ENCODE assay signal across 1 cellular context in the genomic region with DNA sequence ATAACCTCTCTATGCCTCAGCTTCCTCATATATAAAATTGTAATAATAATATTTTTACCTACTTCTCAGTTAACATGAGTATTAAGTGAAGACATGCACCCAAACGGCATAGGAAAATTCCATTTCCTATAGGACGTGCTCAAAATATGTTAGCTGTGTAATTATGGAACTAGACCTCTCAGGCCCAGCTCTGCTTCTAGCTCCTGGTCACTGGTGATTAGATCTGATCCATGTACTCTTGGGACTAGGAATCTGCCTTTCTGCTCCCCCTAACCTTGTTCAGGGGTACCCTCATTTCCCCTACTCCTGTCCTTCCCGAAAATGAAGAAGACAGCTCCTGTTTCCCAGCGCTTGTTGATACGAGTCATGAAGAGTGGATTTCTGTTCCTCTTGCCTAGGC.
TF ChIP-seq lines count a peak whose summit lies in the region.

No MANE protein-coding gene starts in this region.

TF ChIP-seq in IMR-90, 13 proteins besides CTCF, POLR2A, EP300 and RAD21 (continued from another document):
- TF ChIP-seq, protein P1, sequence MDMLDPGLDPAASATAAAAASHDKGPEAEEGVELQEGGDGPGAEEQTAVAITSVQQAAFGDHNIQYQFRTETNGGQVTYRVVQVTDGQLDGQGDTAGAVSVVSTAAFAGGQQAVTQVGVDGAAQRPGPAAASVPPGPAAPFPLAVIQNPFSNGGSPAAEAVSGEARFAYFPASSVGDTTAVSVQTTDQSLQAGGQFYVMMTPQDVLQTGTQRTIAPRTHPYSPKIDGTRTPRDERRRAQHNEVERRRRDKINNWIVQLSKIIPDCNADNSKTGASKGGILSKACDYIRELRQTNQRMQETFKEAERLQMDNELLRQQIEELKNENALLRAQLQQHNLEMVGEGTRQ (IDR thresholded peaks at IDR 0.05; ENCODE audit: low read depth, low read length) = no peak
- no peak for TF ChIP-seq BHLHE40 (IDR thresholded peaks at IDR 0.05; ENCODE audit: low read depth, low read length)
- TF ChIP-seq RCOR1 (IDR thresholded peaks at IDR 0.05; ENCODE audit: insufficient replicate concordance, low read length) = no peak
- TF ChIP-seq MAZ (IDR thresholded peaks at IDR 0.05; ENCODE audit: borderline replicate concordance, low read depth, low read length) = no peak
